Comparison of ENCODE assay signal across 20 cellular contexts in genomic region chr7:2950578-2950977, GRCh38.
DNase-seq lines count a peak whose midpoint lies in the region; ATAC-seq and TF ChIP-seq lines count a peak whose summit lies in the region.
"Had no signal": no experiment of that assay in that cellular context is flagged by ENCODE, and none has a peak within 500 bp of the region (broad histone marks: within the 10 kb centered on the region; RNA-seq: fewer than 3 reads in every experiment).

No MANE protein-coding gene starts in this region.

- no peak overlapping the region for H3K4me3 ChIP-seq in NB4 (ENCODE audit: low read depth, low read length)
- H3K4me3 ChIP-seq: breast epithelium, esophagus squamous epithelium, left ventricle myocardium inferior, ovary had no signal

- H3K27ac Mint-ChIP-seq in activated naive CD4-positive, alpha-beta T cell treated with anti-CD3 and anti-CD28 coated beads for 36 hours = peak overlapping the region; percentile 72
- H3K27ac Mint-ChIP-seq in activated naive CD4-positive, alpha-beta T cell treated with anti-CD3 and anti-CD28 coated beads, Interleukin-2, amount 10 ng/mL, durations not matched to agents 7 days and 5 days = no peak overlapping the region
- H3K27ac Mint-ChIP-seq in activated T-helper 17 cell treated with anti-CD3 and anti-CD28 coated beads, Interleukin-2, amount 50 U/mL, for 72 hours = peak overlapping the region; percentile 47
- peak overlapping the region; percentile 65 for H3K27ac Mint-ChIP-seq in stimulated activated naive B cell treated with anti-CD40 and anti-IgM and Interleukin-4, amounts not matched to agents 10 μg/mL and 1 μg/mL and 100 μg/mL, for 72 hours
- H3K27ac Mint-ChIP-seq: WTC11 had no signal

- CTCF ChIA-PET in activated naive CD4-positive, alpha-beta T cell treated with anti-CD3 and anti-CD28 coated beads for 36 hours (lab: Charles Lee) = no interaction called here
- CTCF ChIA-PET in activated naive CD4-positive, alpha-beta T cell treated with anti-CD3 and anti-CD28 coated beads, Interleukin-2, amount 10 ng/mL, durations not matched to agents 7 days and 5 days (lab: Charles Lee) = no interaction called here

- H3K27me3 Mint-ChIP-seq in activated naive CD4-positive, alpha-beta T cell treated with anti-CD3 and anti-CD28 coated beads for 36 hours (ENCODE audit: low read depth) = no peaks in the 10 kb centered on the region
- H3K27me3 Mint-ChIP-seq in activated naive CD4-positive, alpha-beta T cell treated with anti-CD3 and anti-CD28 coated beads, Interleukin-2, amount 10 ng/mL, durations not matched to agents 7 days and 5 days = no peaks in the 10 kb centered on the region
- H3K27me3 Mint-ChIP-seq in activated T-helper 17 cell treated with anti-CD3 and anti-CD28 coated beads, Interleukin-2, amount 50 U/mL, for 72 hours = no peaks in the 10 kb centered on the region
- no peaks in the 10 kb centered on the region for H3K27me3 Mint-ChIP-seq in stimulated activated naive B cell treated with anti-CD40 and anti-IgM and Interleukin-4, amounts not matched to agents 10 μg/mL and 1 μg/mL and 100 μg/mL, for 72 hours
- H3K27me3 Mint-ChIP-seq: activated CD8-positive, alpha-beta memory T cell treated with anti-CD3 and anti-CD28 coated beads, Interleukin-2, amount 10 ng/mL, durations not matched to agents 7 days and 5 days had no signal

- no peak for TF ChIP-seq POLR2A in NB4 (IDR thresholded peaks at IDR 0.05; ENCODE audit: extremely low read depth, insufficient read length)

- no peak for TF ChIP-seq CTCF in NB4 (IDR thresholded peaks at IDR 0.05; ENCODE audit: low read depth, low read length)

- H3K4me1 Mint-ChIP-seq in activated naive CD4-positive, alpha-beta T cell treated with anti-CD3 and anti-CD28 coated beads for 36 hours (ENCODE audit: low read depth) = peaks cover 73% of the 10 kb centered on the region
- peaks cover 40% of the 10 kb centered on the region for H3K4me1 Mint-ChIP-seq in activated naive CD4-positive, alpha-beta T cell treated with anti-CD3 and anti-CD28 coated beads, Interleukin-2, amount 10 ng/mL, durations not matched to agents 7 days and 5 days
- peaks cover 42% of the 10 kb centered on the region for H3K4me1 Mint-ChIP-seq in activated T-helper 17 cell treated with anti-CD3 and anti-CD28 coated beads, Interleukin-2, amount 50 U/mL, for 72 hours
- peaks cover 41 to 67% of the 10 kb centered on the region in 2 donors for H3K4me1 Mint-ChIP-seq in stimulated activated naive B cell treated with anti-CD40 and anti-IgM and Interleukin-4, amounts not matched to agents 10 μg/mL and 1 μg/mL and 100 μg/mL, for 72 hours

- H3K9me3 Mint-ChIP-seq in activated naive CD4-positive, alpha-beta T cell treated with anti-CD3 and anti-CD28 coated beads for 36 hours = peaks cover 10% of the 10 kb centered on the region
- H3K9me3 Mint-ChIP-seq in activated naive CD4-positive, alpha-beta T cell treated with anti-CD3 and anti-CD28 coated beads, Interleukin-2, amount 10 ng/mL, durations not matched to agents 7 days and 5 days = peaks cover 19% of the 10 kb centered on the region
- H3K9me3 Mint-ChIP-seq in activated T-helper 17 cell treated with anti-CD3 and anti-CD28 coated beads, Interleukin-2, amount 50 U/mL, for 72 hours = no peaks in the 10 kb centered on the region
- H3K9me3 Mint-ChIP-seq in stimulated activated naive B cell treated with anti-CD40 and anti-IgM and Interleukin-4, amounts not matched to agents 10 μg/mL and 1 μg/mL and 100 μg/mL, for 72 hours = peaks cover 0 to 2% of the 10 kb centered on the region in 2 donors

- DNase-seq in activated naive CD4-positive, alpha-beta T cell treated with anti-CD3 and anti-CD28 coated beads for 36 hours = no peak
- no peak for DNase-seq in activated naive CD4-positive, alpha-beta T cell treated with anti-CD3 and anti-CD28 coated beads, Interleukin-2, amount 10 ng/mL, durations not matched to agents 7 days and 5 days
- DNase-seq in NB4 (ENCODE audit: low read depth) (peak; percentile 47), DMS79 treated with DMSO at 0.1 percent for 48 hours (lab: John Stamatoyannopoulos, UW) (no peak)
- DNase-seq in stimulated activated naive B cell treated with anti-CD40 and anti-IgM and Interleukin-4, amounts not matched to agents 10 μg/mL and 1 μg/mL and 100 μg/mL, for 72 hours = no peak
- DNase-seq: ACHN; activated CD8-positive, alpha-beta memory T cell treated with anti-CD3 and anti-CD28 coated beads, Interleukin-2, amount 10 ng/mL, durations not matched to agents 7 days and 5 days; Caco-2; esophagus squamous epithelium; IMR-90; left ventricle myocardium inferior; NCI-H2171; ovary; stimulated activated CD4-positive, alpha-beta T cell treated with anti-CD3 and anti-CD28 coated beads, Interleukin-1b, Interleukin-23, amount 100 ng/mL, for 48 hours; substantia nigra had no signal

- H3K4me3 Mint-ChIP-seq in activated naive CD4-positive, alpha-beta T cell treated with anti-CD3 and anti-CD28 coated beads for 36 hours = no peak overlapping the region
- no peak overlapping the region for H3K4me3 Mint-ChIP-seq in activated naive CD4-positive, alpha-beta T cell treated with anti-CD3 and anti-CD28 coated beads, Interleukin-2, amount 10 ng/mL, durations not matched to agents 7 days and 5 days
- peak overlapping the region; percentile 18 for H3K4me3 Mint-ChIP-seq in activated T-helper 17 cell treated with anti-CD3 and anti-CD28 coated beads, Interleukin-2, amount 50 U/mL, for 72 hours
- H3K4me3 Mint-ChIP-seq in stimulated activated naive B cell treated with anti-CD40 and anti-IgM and Interleukin-4, amounts not matched to agents 10 μg/mL and 1 μg/mL and 100 μg/mL, for 72 hours = peak overlapping the region in 1 of 2 donors; percentile 32
- H3K4me3 Mint-ChIP-seq: activated CD8-positive, alpha-beta memory T cell treated with anti-CD3 and anti-CD28 coated beads, Interleukin-2, amount 10 ng/mL, durations not matched to agents 7 days and 5 days; WTC11 had no signal

- peaks cover 76% of the 10 kb centered on the region for H3K36me3 Mint-ChIP-seq in activated naive CD4-positive, alpha-beta T cell treated with anti-CD3 and anti-CD28 coated beads for 36 hours (ENCODE audit: low read depth)
- H3K36me3 Mint-ChIP-seq in activated naive CD4-positive, alpha-beta T cell treated with anti-CD3 and anti-CD28 coated beads, Interleukin-2, amount 10 ng/mL, durations not matched to agents 7 days and 5 days = peaks cover 92% of the 10 kb centered on the region
- peaks cover 100% of the 10 kb centered on the region for H3K36me3 Mint-ChIP-seq in activated T-helper 17 cell treated with anti-CD3 and anti-CD28 coated beads, Interleukin-2, amount 50 U/mL, for 72 hours (ENCODE audit: low read depth)
- peaks cover 53 to 88% of the 10 kb centered on the region in 2 donors for H3K36me3 Mint-ChIP-seq in stimulated activated naive B cell treated with anti-CD40 and anti-IgM and Interleukin-4, amounts not matched to agents 10 μg/mL and 1 μg/mL and 100 μg/mL, for 72 hours

- intact Hi-C loops in activated naive CD4-positive, alpha-beta T cell treated with anti-CD3 and anti-CD28 coated beads for 36 hours (cut with micrococcal nuclease) = no loop called here

- ATAC-seq in activated T-helper 17 cell treated with anti-CD3 and anti-CD28 coated beads, Interleukin-2, amount 50 U/mL, for 72 hours (replicated peaks) = no peak
- ATAC-seq in stimulated activated naive B cell treated with anti-CD40 and anti-IgM and Interleukin-4, amounts not matched to agents 10 μg/mL and 1 μg/mL and 100 μg/mL, for 72 hours (replicated peaks) = peak in 1 of 2 donors; percentile 23
- ATAC-seq in GM21381 (IDR thresholded peaks at IDR 0.05; ENCODE audit: unreplicated experiment) = no peak
- ATAC-seq in HG03378 (IDR thresholded peaks at IDR 0.05; ENCODE audit: unreplicated experiment) = no peak
- ATAC-seq: activated CD8-positive, alpha-beta memory T cell treated with anti-CD3 and anti-CD28 coated beads, Interleukin-2, amount 10 ng/mL, durations not matched to agents 7 days and 5 days; WTC11 had no signal
